In genomic region chr4:61753739-61754138, GRCh38 we compare ENCODE assay signal across 29 cellular contexts.
"Had no signal": no experiment of that assay in that cellular context is flagged by ENCODE, and none has a peak within 500 bp of the region (broad histone marks: within the 10 kb centered on the region; RNA-seq: fewer than 3 reads in every experiment).

No MANE protein-coding gene starts in this region.

- H3K27ac ChIP-seq: neural progenitor cell, parathyroid adenoma, psoas muscle, right lobe of liver, sigmoid colon, stomach, suprapubic skin, testis, tibial artery, transverse colon, upper lobe of right lung, uterus had no signal

- H3K36me3 ChIP-seq: right lobe of liver, sigmoid colon, stomach, suprapubic skin, tibial artery, transverse colon, upper lobe of right lung, uterus had no signal

- H3K9me3 Mint-ChIP-seq: type B pancreatic cell had no signal

- H3K4me3 ChIP-seq: neural progenitor cell, psoas muscle, right lobe of liver, sigmoid colon, stomach, suprapubic skin, testis, tibial artery, transverse colon, upper lobe of right lung, uterus had no signal

- DNase-seq: naive thymus-derived CD4-positive, alpha-beta T cell; natural killer cell; occipital lobe; posterior cingulate gyrus; psoas muscle; right cardiac atrium; right lobe of liver; sigmoid colon; small intestine; stimulated activated CD4-positive, alpha-beta T cell treated with anti-CD3 and anti-CD28 coated beads, Interleukin-15, amount 100 ng/mL, for 24 hours; stimulated activated CD4-positive, alpha-beta T cell treated with anti-CD3 and anti-CD28 coated beads, Interleukin-2, amount 100 ng/mL, for 24 hours; stimulated activated CD4-positive, alpha-beta T cell treated with anti-CD3 and anti-CD28 coated beads, Interleukin-2, amount 100 ng/mL, for 48 hours; stimulated activated CD4-positive, alpha-beta T cell treated with anti-CD3 and anti-CD28 coated beads, Interleukin-4, amount 100 ng/mL, for 24 hours; stimulated activated naive B cell treated with anti-CD40 and anti-IgM and Interleukin-4, amounts not matched to agents 10 μg/mL and 1 μg/mL and 100 μg/mL, for 72 hours; stimulated activated naive CD4-positive, alpha-beta T cell treated with Interleukin-2 at 50 U/mL for 16 hours; stomach; testis; tibial artery; transverse colon; upper lobe of right lung; uterus had no signal

- H3K27me3 ChIP-seq: neural progenitor cell, right lobe of liver, sigmoid colon, stomach, suprapubic skin, testis, tibial artery, transverse colon, upper lobe of right lung, uterus had no signal

- H3K27ac Mint-ChIP-seq: naive thymus-derived CD4-positive, alpha-beta T cell; natural killer cell; nephron; neural progenitor cell; progenitor cell of endocrine pancreas; stimulated activated effector memory CD8-positive, alpha-beta T cell treated with anti-CD3 and anti-CD28 coated beads, Interleukin-12 subunit alpha, Interleukin-12 subunit beta, amount 100 ng/mL, for 72 hours; stimulated activated naive B cell treated with anti-CD40 and anti-IgM and Interleukin-4, amounts not matched to agents 10 μg/mL and 1 μg/mL and 100 μg/mL, for 72 hours; stimulated activated naive CD8-positive, alpha-beta T cell treated with anti-CD3 and anti-CD28 coated beads, Interleukin-15, Interleukin-2, amounts not matched to agents 100 ng/mL and 50 ng/mL, for 24 hours; type B pancreatic cell had no signal

- H3K27me3 Mint-ChIP-seq: naive thymus-derived CD4-positive, alpha-beta T cell; progenitor cell of endocrine pancreas; stimulated activated naive B cell treated with anti-CD40 and anti-IgM and Interleukin-4, amounts not matched to agents 10 μg/mL and 1 μg/mL and 100 μg/mL, for 72 hours; stimulated activated naive CD8-positive, alpha-beta T cell treated with anti-CD3 and anti-CD28 coated beads, Interleukin-15, Interleukin-2, amounts not matched to agents 100 ng/mL and 50 ng/mL, for 24 hours; type B pancreatic cell had no signal

- H3K9ac ChIP-seq: neural progenitor cell, parathyroid adenoma had no signal

- H3K4me1 Mint-ChIP-seq: naive thymus-derived CD4-positive, alpha-beta T cell; natural killer cell; nephron; neural progenitor cell; stimulated activated effector memory CD8-positive, alpha-beta T cell treated with anti-CD3 and anti-CD28 coated beads, Interleukin-12 subunit alpha, Interleukin-12 subunit beta, amount 100 ng/mL, for 72 hours; stimulated activated naive B cell treated with anti-CD40 and anti-IgM and Interleukin-4, amounts not matched to agents 10 μg/mL and 1 μg/mL and 100 μg/mL, for 72 hours had no signal

- ATAC-seq: naive thymus-derived CD4-positive, alpha-beta T cell; natural killer cell; psoas muscle; right cardiac atrium; right lobe of liver; stimulated activated effector memory CD8-positive, alpha-beta T cell treated with anti-CD3 and anti-CD28 coated beads, Interleukin-12 subunit alpha, Interleukin-12 subunit beta, amount 100 ng/mL, for 72 hours; stimulated activated naive B cell treated with anti-CD40 and anti-IgM and Interleukin-4, amounts not matched to agents 10 μg/mL and 1 μg/mL and 100 μg/mL, for 72 hours; upper lobe of right lung had no signal

- H3K36me3 Mint-ChIP-seq: naive thymus-derived CD4-positive, alpha-beta T cell; stimulated activated effector memory CD8-positive, alpha-beta T cell treated with anti-CD3 and anti-CD28 coated beads, Interleukin-12 subunit alpha, Interleukin-12 subunit beta, amount 100 ng/mL, for 72 hours; stimulated activated naive B cell treated with anti-CD40 and anti-IgM and Interleukin-4, amounts not matched to agents 10 μg/mL and 1 μg/mL and 100 μg/mL, for 72 hours had no signal

- H3K4me3 Mint-ChIP-seq: naive thymus-derived CD4-positive, alpha-beta T cell; natural killer cell; nephron; neural progenitor cell; stimulated activated effector memory CD8-positive, alpha-beta T cell treated with anti-CD3 and anti-CD28 coated beads, Interleukin-12 subunit alpha, Interleukin-12 subunit beta, amount 100 ng/mL, for 72 hours; stimulated activated naive B cell treated with anti-CD40 and anti-IgM and Interleukin-4, amounts not matched to agents 10 μg/mL and 1 μg/mL and 100 μg/mL, for 72 hours; stimulated activated naive CD8-positive, alpha-beta T cell treated with anti-CD3 and anti-CD28 coated beads, Interleukin-15, Interleukin-2, amounts not matched to agents 100 ng/mL and 50 ng/mL, for 24 hours; type B pancreatic cell had no signal

- H3K4me1 ChIP-seq: parathyroid adenoma, psoas muscle, right lobe of liver, sigmoid colon, stomach, suprapubic skin, testis, transverse colon, upper lobe of right lung, uterus had no signal

- H3K9me3 ChIP-seq: psoas muscle, right lobe of liver, sigmoid colon, stomach, suprapubic skin, testis, tibial artery, transverse colon, upper lobe of right lung, uterus had no signal
